26 cellular contexts compared by ENCODE assay signal in the genomic region with DNA sequence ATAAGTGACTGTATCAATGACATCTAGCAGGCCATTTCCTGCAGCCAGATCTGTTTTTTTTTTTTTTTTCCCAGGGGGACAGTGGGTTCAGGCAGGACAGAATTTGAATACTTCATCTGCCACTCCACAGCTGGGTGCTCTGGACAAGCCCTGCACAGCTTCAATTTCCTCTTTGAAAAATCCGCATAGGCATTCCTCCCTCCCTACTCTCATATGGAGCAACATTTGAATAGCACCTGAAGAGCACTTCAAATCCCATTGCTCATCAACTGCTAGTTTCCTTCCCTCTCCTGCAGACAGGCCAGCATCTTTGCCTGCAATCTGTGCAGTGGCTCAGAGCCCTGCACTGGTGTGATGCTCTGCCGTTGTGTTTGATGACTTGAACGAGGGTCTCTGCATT.
A peak's percentile ranks its signal among the peaks of the same experiment; 100 is the strongest.
DNase-seq lines count a peak whose midpoint lies in the region; ATAC-seq and TF ChIP-seq lines count a peak whose summit lies in the region.
"Had no signal": no experiment of that assay in that cellular context is flagged by ENCODE, and none has a peak within 500 bp of the region (broad histone marks: within the 10 kb centered on the region; RNA-seq: fewer than 3 reads in every experiment).

No MANE protein-coding gene starts in this region.

- H3K36me3 ChIP-seq in Karpas-422 (ENCODE audit: insufficient read depth, low read length) (no peaks in the 10 kb centered on the region), esophagus muscularis mucosa (no peaks in the 10 kb centered on the region)
- H3K36me3 ChIP-seq: cardiac muscle cell, neutrophil, thoracic aorta had no signal

- intact Hi-C loops in esophagus muscularis mucosa (cut with DNase I): no loop called here

- no peak overlapping the region for H3K27ac ChIP-seq in Karpas-422 (ENCODE audit: low read length)
- H3K27ac ChIP-seq in esophagus muscularis mucosa (replicated peaks in 1 of 4): no peak overlapping the region
- H3K27ac ChIP-seq: cardiac muscle cell, KMS-11, neutrophil, PC-9, skin epidermis, thoracic aorta had no signal

- no peak for TF ChIP-seq EP300 in esophagus muscularis mucosa (IDR thresholded peaks at IDR 0.05)

- H3K9me3 ChIP-seq in Karpas-422 (ENCODE audit: low read length): no peaks in the 10 kb centered on the region
- no peaks in the 10 kb centered on the region for H3K9me3 ChIP-seq in esophagus muscularis mucosa
- H3K9me3 ChIP-seq: neutrophil, thoracic aorta had no signal

- no peak overlapping the region for H2AFZ ChIP-seq in Karpas-422 (ENCODE audit: low read length)
- H2AFZ ChIP-seq: PC-9 had no signal

- H3K4me3 ChIP-seq in Karpas-422 (ENCODE audit: low read length) (no peak overlapping the region), esophagus muscularis mucosa (no peak overlapping the region)
- H3K4me3 ChIP-seq: cardiac muscle cell, GM12878, PC-9, skin epidermis, thoracic aorta had no signal

- TF ChIP-seq CTCF in esophagus muscularis mucosa (IDR thresholded peaks at IDR 0.05) (no peak), omental fat pad (IDR thresholded peaks at IDR 0.05) (no peak)

- H3K4me2 ChIP-seq in Karpas-422 (ENCODE audit: low read depth, low read length, poor library complexity, severe bottlenecking): peak overlapping the region; percentile 45
- H3K4me2 ChIP-seq: KMS-11, PC-9 had no signal

- 78% methylated on average over 3 of the region's 3 CpGs for WGBS in esophagus muscularis mucosa

- TF ChIP-seq POLR2A in esophagus muscularis mucosa (IDR thresholded peaks at IDR 0.05; ENCODE audit: low read depth): no peak

- H3K4me1 ChIP-seq in Karpas-422 (ENCODE audit: low read length) (peaks cover 27% of the 10 kb centered on the region), esophagus muscularis mucosa (no peaks in the 10 kb centered on the region)

- ATAC-seq in omental fat pad (ENCODE audit: low FRiP score) (no peak), HG02885 (IDR thresholded peaks at IDR 0.05; ENCODE audit: poor library complexity, unreplicated experiment) (no peak), HG02763 (IDR thresholded peaks at IDR 0.05; ENCODE audit: unreplicated experiment) (no peak), GM19328 (IDR thresholded peaks at IDR 0.05; ENCODE audit: unreplicated experiment) (no peak)
- ATAC-seq: GM12878; stimulated activated naive B cell treated with anti-CD40 and anti-IgM and Interleukin-4, amounts not matched to agents 10 μg/mL and 1 μg/mL and 100 μg/mL, for 72 hours; T-cell had no signal

- H3K79me2 ChIP-seq in Karpas-422 (ENCODE audit: low read length): no peaks in the 10 kb centered on the region

- H3K27me3 ChIP-seq in Karpas-422 (ENCODE audit: low read length) (no peaks in the 10 kb centered on the region), esophagus muscularis mucosa (no peaks in the 10 kb centered on the region)
- H3K27me3 ChIP-seq: cardiac muscle cell, neutrophil had no signal

- H4K20me1 ChIP-seq in Karpas-422 (ENCODE audit: insufficient read depth, low read depth, low read length): 0 out of 2 replicates have a peak, but pooled peaks cover 6% of the 10 kb centered on the region

- no peaks in the 10 kb centered on the region for H3K9me2 ChIP-seq in Karpas-422 (replicated peaks; ENCODE audit: insufficient read depth, low read length)

- H3K9ac ChIP-seq in Karpas-422 (ENCODE audit: low read length): no peak overlapping the region
- H3K9ac ChIP-seq: KMS-11 had no signal

- DNase-seq in DMS153 (lab: John Stamatoyannopoulos, UW) (peak; percentile 83), Karpas-422 (peak; percentile 83), NCI-H2196 treated with DMSO at 0.1 percent for 48 hours (lab: John Stamatoyannopoulos, UW; ENCODE audit: unreplicated experiment) (peak; percentile 47), esophagus muscularis mucosa (ENCODE audit: extremely low spot score) (peak; percentile 19), omental fat pad (ENCODE audit: low spot score) (no peak)
- DNase-seq: activated CD4-positive, CD25-positive, alpha-beta regulatory T cell treated with anti-CD3 and anti-CD28 coated beads, Interleukin-2, amount 50 U/mL, for 72 hours; activated naive CD4-positive, alpha-beta T cell treated with anti-CD3 and anti-CD28 coated beads, Interleukin-2, amount 50 U/mL, for 16 hours; activated T-cell treated with anti-CD3 and anti-CD28 coated beads, Interleukin-2, amount 50 U/mL, for 48 hours; anterior cingulate cortex; CD4-positive, alpha-beta T cell; mammary epithelial cell; MV-4-11; PC-9; SHP77; stimulated activated CD4-positive, alpha-beta T cell treated with anti-CD3 and anti-CD28 coated beads, Interleukin-2, amount 100 ng/mL, for 24 hours; stimulated activated naive B cell treated with anti-CD40 and anti-IgM and Interleukin-4, amounts not matched to agents 10 μg/mL and 1 μg/mL and 100 μg/mL, for 72 hours; T-cell had no signal
